32 cellular contexts compared by ENCODE assay signal in the genomic region with DNA sequence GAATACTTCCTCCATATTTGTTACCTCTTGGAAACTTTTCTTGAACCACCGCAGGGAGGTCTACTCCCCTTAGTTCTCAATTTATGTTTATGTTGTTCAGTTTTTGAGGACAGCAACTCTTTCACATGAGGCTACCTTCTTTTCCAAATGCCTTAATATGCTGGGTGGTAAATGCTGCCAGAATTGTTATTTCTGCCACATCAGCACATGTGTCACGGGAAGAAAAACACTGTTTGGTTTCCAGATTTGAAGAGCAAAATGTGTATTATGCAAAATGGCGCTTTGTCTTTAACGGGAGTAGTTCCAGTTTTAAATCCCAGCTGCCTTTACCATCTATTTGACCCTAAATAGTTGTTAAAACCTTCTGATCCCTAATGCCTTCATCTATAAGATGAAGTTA.
"Had no signal": no experiment of that assay in that cellular context is flagged by ENCODE, and none has a peak within 500 bp of the region (broad histone marks: within the 10 kb centered on the region; RNA-seq: fewer than 3 reads in every experiment).

No MANE protein-coding gene starts in this region.

- H3K4me1 Mint-ChIP-seq: central memory CD8-positive, alpha-beta T cell had no signal

- H3K27ac Mint-ChIP-seq: activated CD4-positive, alpha-beta T cell treated with anti-CD3 and anti-CD28 coated beads, Interleukin-2, amount 10 ng/mL, durations not matched to agents 7 days and 5 days; activated CD8-positive, alpha-beta T cell treated with anti-CD3 and anti-CD28 coated beads, Interleukin-2, amount 10 ng/mL, durations not matched to agents 7 days and 5 days; activated naive CD8-positive, alpha-beta T cell treated with anti-CD3 and anti-CD28 coated beads, Interleukin-2, amount 10 ng/mL, durations not matched to agents 7 days and 5 days; activated T-cell treated with anti-CD3 and anti-CD28 coated beads, Interleukin-2, amount 50 U/mL, for 24 hours; activated T-helper 2 cell treated with anti-CD3 and anti-CD28 coated beads, Interferon-gamma antibody, Interleukin-2, Interleukin-4, amounts not matched to agents 10 μg/mL and 5 μg/mL and 100 μg/mL, durations not matched to agents 14 hours and 24 hours and 36 hours had no signal

- H3K4me3 ChIP-seq: ascending aorta, cardiac muscle cell, MG63 had no signal

- H3K4me3 Mint-ChIP-seq: activated CD4-positive, alpha-beta T cell treated with anti-CD3 and anti-CD28 coated beads, Interleukin-2, amount 10 ng/mL, durations not matched to agents 7 days and 5 days; activated CD8-positive, alpha-beta T cell treated with anti-CD3 and anti-CD28 coated beads, Interleukin-2, amount 10 ng/mL, durations not matched to agents 7 days and 5 days; activated naive CD4-positive, alpha-beta T cell treated with anti-CD3 and anti-CD28 coated beads, Interleukin-2, amount 50 U/mL, for 24 hours; activated naive CD8-positive, alpha-beta T cell treated with anti-CD3 and anti-CD28 coated beads, Interleukin-2, amount 10 ng/mL, durations not matched to agents 7 days and 5 days; activated T-cell treated with anti-CD3 and anti-CD28 coated beads, Interleukin-2, amount 50 U/mL, for 24 hours; central memory CD8-positive, alpha-beta T cell had no signal

- DNase-seq: activated CD4-positive, alpha-beta T cell treated with anti-CD3 and anti-CD28 coated beads, Interleukin-2, amount 10 ng/mL, durations not matched to agents 7 days and 5 days; activated CD4-positive, alpha-beta T cell treated with anti-CD3 and anti-CD28 coated beads, Interleukin-2, amount 50 U/mL, for 48 hours; activated CD4-positive, CD25-positive, alpha-beta regulatory T cell; activated CD8-positive, alpha-beta T cell treated with anti-CD3 and anti-CD28 coated beads, Interleukin-2, amount 10 ng/mL, durations not matched to agents 7 days and 5 days; activated gamma-delta T cell; activated naive CD4-positive, alpha-beta T cell treated with Interleukin-2 at 50 U/mL for 16 hours; activated naive CD8-positive, alpha-beta T cell treated with anti-CD3 and anti-CD28 coated beads, Interleukin-2, amount 10 ng/mL, durations not matched to agents 7 days and 5 days; activated T-cell treated with anti-CD3 and anti-CD28 coated beads, Interleukin-2, amount 50 U/mL, for 24 hours; amygdala; Karpas-422; KBM-7; MG63; NCI-H1048; NCI-H1105 treated with DMSO at 0.1 percent for 48 hours; NCI-H1436; NCI-H1694; NCI-H1930; NCI-H2081 treated with DMSO at 0.1 percent for 48 hours; NCI-H226; NCI-H524 treated with DMSO at 0.1 percent for 48 hours; PC-3; Right ventricle myocardium superior; SW 1271; T-helper 1 cell; T-helper 2 cell; T-helper 9 cell; WERI-Rb-1 had no signal

- H3K27me3 Mint-ChIP-seq: activated CD4-positive, alpha-beta T cell treated with anti-CD3 and anti-CD28 coated beads, Interleukin-2, amount 10 ng/mL, durations not matched to agents 7 days and 5 days; activated naive CD4-positive, alpha-beta T cell treated with anti-CD3 and anti-CD28 coated beads, Interleukin-2, amount 50 U/mL, for 24 hours; activated naive CD8-positive, alpha-beta T cell treated with anti-CD3 and anti-CD28 coated beads, Interleukin-2, amount 10 ng/mL, durations not matched to agents 7 days and 5 days; activated T-cell treated with anti-CD3 and anti-CD28 coated beads, Interleukin-2, amount 50 U/mL, for 24 hours; central memory CD8-positive, alpha-beta T cell had no signal

- H3K9me3 Mint-ChIP-seq: activated CD4-positive, alpha-beta T cell treated with anti-CD3 and anti-CD28 coated beads, Interleukin-2, amount 10 ng/mL, durations not matched to agents 7 days and 5 days; activated naive CD4-positive, alpha-beta T cell treated with anti-CD3 and anti-CD28 coated beads, Interleukin-2, amount 50 U/mL, for 24 hours; activated T-helper 2 cell treated with anti-CD3 and anti-CD28 coated beads, Interferon-gamma antibody, Interleukin-2, Interleukin-4, amounts not matched to agents 10 μg/mL and 5 μg/mL and 100 μg/mL, durations not matched to agents 14 hours and 24 hours and 36 hours; central memory CD8-positive, alpha-beta T cell had no signal

- H3K27ac ChIP-seq: cardiac muscle cell, WERI-Rb-1 had no signal

- H3K27me3 ChIP-seq: ascending aorta, cardiac muscle cell, MG63 had no signal

- H3K36me3 Mint-ChIP-seq: activated naive CD4-positive, alpha-beta T cell treated with anti-CD3 and anti-CD28 coated beads, Interleukin-2, amount 50 U/mL, for 24 hours; activated naive CD8-positive, alpha-beta T cell treated with anti-CD3 and anti-CD28 coated beads, Interleukin-2, amount 10 ng/mL, durations not matched to agents 7 days and 5 days had no signal

- H3K36me3 ChIP-seq: ascending aorta, cardiac muscle cell, MG63, WERI-Rb-1 had no signal

- ATAC-seq: activated CD8-positive, alpha-beta T cell treated with anti-CD3 and anti-CD28 coated beads, Interleukin-2, amount 10 ng/mL, durations not matched to agents 7 days and 5 days; PC-3 had no signal

- H3K9me3 ChIP-seq: ascending aorta, MG63 had no signal
